11 cellular contexts compared by ENCODE assay signal in the genomic region with DNA sequence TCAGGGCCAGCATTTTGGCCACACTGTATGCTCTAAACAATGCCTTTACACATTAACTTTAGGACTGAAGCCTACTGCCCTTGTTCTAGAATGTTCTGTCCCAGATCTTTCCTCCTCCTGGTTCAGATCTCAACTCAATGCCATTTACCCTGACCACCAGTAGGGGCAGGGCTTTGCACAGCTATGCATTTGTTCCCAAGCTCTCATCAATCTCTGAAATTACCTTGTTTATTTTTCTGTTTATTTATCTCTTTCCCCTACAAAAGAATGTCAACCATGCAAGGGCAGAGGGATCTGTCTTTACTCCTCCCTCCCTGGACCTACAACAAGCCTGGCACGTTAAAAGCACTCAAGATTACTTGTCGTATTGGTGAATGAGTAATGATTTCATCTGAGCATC.
DNase-seq lines count a peak whose midpoint lies in the region; ATAC-seq, FAIRE-seq and TF ChIP-seq lines count a peak whose summit lies in the region.
"Had no signal": no experiment of that assay in that cellular context is flagged by ENCODE, and none has a peak within 500 bp of the region (broad histone marks: within the 10 kb centered on the region; RNA-seq: fewer than 3 reads in every experiment).

No MANE protein-coding gene starts in this region.

- POLR2A ChIA-PET in endothelial cell of umbilical vein (lab: Charles Lee) = no interaction called here

- intact Hi-C loops in endothelial cell of umbilical vein (cut with micrococcal nuclease) = loop anchor here (5.0 kb wide), 1 partner anchor 700 kb away; no protein-coding TSS in a partner anchor

- TF ChIP-seq POLR2A in endothelial cell of umbilical vein (IDR thresholded peaks at IDR 0.05; ENCODE audit: low read depth, low read length) = no peak

- no peak for TF ChIP-seq EP300 in neural cell (conservative IDR thresholded peaks at IDR 0.05; ENCODE audit: poor library complexity, severe bottlenecking)

- H3K36me3 ChIP-seq in GM06990 (ENCODE audit: control insufficient read depth, insufficient read depth, low read length) (no peaks in the 10 kb centered on the region), endothelial cell of umbilical vein (ENCODE audit: control insufficient read depth in 2 of 2, extremely low read depth in 1 of 2, insufficient read depth in 2 of 2, low read length in 2 of 2) (no peaks in the 10 kb centered on the region), neural cell (ENCODE audit: insufficient read depth, low read length) (no peaks in the 10 kb centered on the region)
- no peaks in the 10 kb centered on the region for H3K36me3 ChIP-seq in effector memory CD4-positive, alpha-beta T cell (ENCODE audit: control insufficient read depth, insufficient read depth, low read length)

- CTCF ChIA-PET in endothelial cell of umbilical vein (lab: Charles Lee) = interaction anchor here (0.6 to 2.9 kb wide), 9 partner anchors 10 to 526 kb away, joined by 3 to 15 read pairs (median 3); no protein-coding TSS in a partner anchor

- H4K20me1 ChIP-seq in endothelial cell of umbilical vein (replicated peaks; ENCODE audit: control insufficient read depth, extremely low read depth, insufficient read depth, low read length) (no peaks in the 10 kb centered on the region), neural cell (ENCODE audit: insufficient read depth) (no peaks in the 10 kb centered on the region)

- H3K9me2 ChIP-seq in neural cell (ENCODE audit: insufficient read depth, low read length) = no peaks in the 10 kb centered on the region

- no peak overlapping the region for H2AFZ ChIP-seq in endothelial cell of umbilical vein (ENCODE audit: low read depth, low read length)
- H2AFZ ChIP-seq in neural cell (ENCODE audit: low read depth, low read length) = no peak overlapping the region

- H3K4me3 ChIP-seq in GM06990 (replicated peaks; ENCODE audit: low read depth, low read length) = no peak overlapping the region
- H3K4me3 ChIP-seq in endothelial cell of umbilical vein (replicated peaks in 1 of 3; ENCODE audit: insufficient read depth in 1 of 3, low read depth in 1 of 3, low read length in 3 of 3) = no peak overlapping the region
- no peak overlapping the region for H3K4me3 ChIP-seq in neural cell (ENCODE audit: low read length)
- no peak overlapping the region for H3K4me3 ChIP-seq in effector memory CD4-positive, alpha-beta T cell (ENCODE audit: insufficient read depth, low read depth, low read length, poor library complexity, severe bottlenecking)
- H3K4me3 ChIP-seq: lung had no signal

- dilution Hi-C loops in endothelial cell of umbilical vein (cut with MboI; ENCODE audit: extremely low pct_ligation_motif_present, low sequenced_read_pairs) = no loop called here

- no peak for ATAC-seq in GM18873 (IDR thresholded peaks at IDR 0.05; ENCODE audit: low FRiP score, unreplicated experiment)
- ATAC-seq: activated T-cell treated with anti-CD3 and anti-CD28 coated beads, Interleukin-2, amount 50 U/mL, for 4 hours had no signal

- no peaks in the 10 kb centered on the region for H3K4me1 ChIP-seq in endothelial cell of umbilical vein (ENCODE audit: control insufficient read depth, extremely low read depth, insufficient read depth, low read length)
- H3K4me1 ChIP-seq in effector memory CD4-positive, alpha-beta T cell (ENCODE audit: control insufficient read depth, insufficient read depth, low read length, poor library complexity, severe bottlenecking) = no peaks in the 10 kb centered on the region

- no peaks in the 10 kb centered on the region for H3K9me3 ChIP-seq in endothelial cell of umbilical vein (replicated peaks; ENCODE audit: control insufficient read depth, insufficient read depth, low read length)
- H3K9me3 ChIP-seq in neural cell (ENCODE audit: low read length) = no peaks in the 10 kb centered on the region
- no peaks in the 10 kb centered on the region for H3K9me3 ChIP-seq in effector memory CD4-positive, alpha-beta T cell (ENCODE audit: control insufficient read depth, low read length)

- TF ChIP-seq CTCF in GM06990 (IDR thresholded peaks at IDR 0.05; ENCODE audit: insufficient read depth, low read length, poor library complexity, severe bottlenecking) (peak; percentile 54), endothelial cell of umbilical vein (IDR thresholded peaks at IDR 0.05; ENCODE audit: extremely low read depth in 1 of 2, insufficient read depth in 1 of 2, low read depth in 1 of 2, low read length in 2 of 2) (peak; percentile 36 to 60), neural cell (IDR thresholded peaks at IDR 0.05; ENCODE audit: poor library complexity, severe bottlenecking) (peak; percentile 44)

- no peaks in the 10 kb centered on the region for H3F3A ChIP-seq in neural cell (ENCODE audit: insufficient read depth, low read length, poor library complexity, severe bottlenecking)

- TF ChIP-seq RAD21 in neural cell (conservative IDR thresholded peaks at IDR 0.05) = no peak

- no TSS peak for BruUV-seq in endothelial cell of umbilical vein (replicated peaks; lab: Mats Ljungman, UMichigan)

- H3K27me3 ChIP-seq in GM06990 (replicated peaks; ENCODE audit: control insufficient read depth, insufficient read depth, low read length) (no peaks in the 10 kb centered on the region), endothelial cell of umbilical vein (ENCODE audit: control insufficient read depth in 2 of 2, insufficient read depth in 2 of 2, low read length in 2 of 2) (peaks cover 0 to 1% of the 10 kb centered on the region in 2 experiments), neural cell (ENCODE audit: insufficient read depth, low read depth, low read length) (no peaks in the 10 kb centered on the region)
- no peaks in the 10 kb centered on the region for H3K27me3 ChIP-seq in effector memory CD4-positive, alpha-beta T cell (replicated peaks; ENCODE audit: control insufficient read depth, insufficient read depth, low read length, poor library complexity, severe bottlenecking)

- FAIRE-seq in endothelial cell of umbilical vein (lab: Jason Lieb, UNC) = peak; percentile 21

- DNase-seq in GM06990 (ENCODE audit: extremely low read depth, insufficient read length) (no peak), NCI-H69 (lab: John Stamatoyannopoulos, UW) (peak; percentile 7), endothelial cell of umbilical vein (ENCODE audit: low read depth, low spot score) (peak; percentile 10), GM19238 (ENCODE audit: insufficient read length, low spot score) (no peak), NCI-H2029 (lab: John Stamatoyannopoulos, UW) (no peak)
- DNase-seq in effector memory CD4-positive, alpha-beta T cell = no peak
- DNase-seq: activated T-cell treated with anti-CD3 and anti-CD28 coated beads, Interleukin-2, amount 50 U/mL, for 4 hours; NCI-H187 treated with DMSO at 0.1 percent for 48 hours had no signal

- H3K4me2 ChIP-seq in endothelial cell of umbilical vein (ENCODE audit: insufficient read depth, low read length) (no peak overlapping the region), neural cell (ENCODE audit: low read length) (no peak overlapping the region)

- H3K79me2 ChIP-seq in endothelial cell of umbilical vein (ENCODE audit: control insufficient read depth, insufficient read depth, low read length) = no peaks in the 10 kb centered on the region
- H3K79me2 ChIP-seq in neural cell (replicated peaks; ENCODE audit: insufficient read depth, low read length) = no peaks in the 10 kb centered on the region

- H3K27ac ChIP-seq in endothelial cell of umbilical vein (ENCODE audit: insufficient read depth, low read depth, low read length) (no peak overlapping the region), neural cell (ENCODE audit: low read length) (no peak overlapping the region)
- no peak overlapping the region for H3K27ac ChIP-seq in effector memory CD4-positive, alpha-beta T cell (ENCODE audit: insufficient read depth, low read length, poor library complexity, severe bottlenecking)

- H3K9me1 ChIP-seq in endothelial cell of umbilical vein (replicated peaks; ENCODE audit: control insufficient read depth, extremely low read depth, insufficient read depth, low read length) = no peaks in the 10 kb centered on the region

- H3K9ac ChIP-seq in endothelial cell of umbilical vein (replicated peaks; ENCODE audit: extremely low read depth, insufficient read depth, low read length) (no peak overlapping the region), neural cell (ENCODE audit: low read length) (no peak overlapping the region)

TF ChIP-seq in endothelial cell of umbilical vein, 7 proteins besides CTCF, POLR2A, EP300 and RAD21:
- TF ChIP-seq MAX (IDR thresholded peaks at IDR 0.05; ENCODE audit: insufficient read depth, insufficient read length) (no peak), FOS (IDR thresholded peaks at IDR 0.05; ENCODE audit: borderline replicate concordance, insufficient read depth, low read length) (no peak), POLR2AphosphoS5 (IDR thresholded peaks at IDR 0.05; ENCODE audit: insufficient read depth, low read depth, low read length) (no peak), GATA2 (IDR thresholded peaks at IDR 0.05; ENCODE audit: insufficient read depth, insufficient read length, low read depth, low read length) (no peak), MYC (IDR thresholded peaks at IDR 0.05; ENCODE audit: low read depth, low read length) (no peak), EZH2 (IDR thresholded peaks at IDR 0.05; ENCODE audit: borderline replicate concordance, low read depth, low read length, severe bottlenecking) (no peak), JUN (IDR thresholded peaks at IDR 0.05; ENCODE audit: borderline replicate concordance, insufficient read depth, insufficient read length, low read depth) (no peak)
TF ChIP-seq in endothelial cell of umbilical vein: peak in this region for 0.

TF ChIP-seq in neural cell, 6 proteins besides CTCF, POLR2A, EP300 and RAD21:
- TF ChIP-seq TAF1 (IDR thresholded peaks at IDR 0.05; ENCODE audit: low read depth) (no peak), SMC3 (conservative IDR thresholded peaks at IDR 0.05; ENCODE audit: poor library complexity) (no peak)

Comparison
In these comparisons a context has a peak if more than half of its experiments do, and no peak if none do; other contexts are left out.
1. DNase-seq: peak in NCI-H69 (single experiment) and endothelial cell of umbilical vein (single experiment); none in GM06990 (single experiment), GM19238 (single experiment), effector memory CD4-positive, alpha-beta T cell (0 of 3) and NCI-H2029 (single experiment).
2. Peak in every context shown above with its lines, with median percentiles within 50 percentile points of each other: CTCF ChIP-seq.